In genomic region chr1:234554478-234555311, GRCh38 we compare ENCODE assay signal across 12 cellular contexts. TPM values are rescaled to one million over a fixed set of nuclear protein-coding genes. Genes with fewer than 3 reads are reported as not detected.
DNase-seq lines count a peak whose midpoint lies in the region; ATAC-seq and TF ChIP-seq lines count a peak whose summit lies in the region.
"Had no signal": no experiment of that assay in that cellular context is flagged by ENCODE, and none has a peak within 500 bp of the region (broad histone marks: within the 10 kb centered on the region; RNA-seq: fewer than 3 reads in every experiment).

No MANE protein-coding gene starts in this region.

- no peak for TF ChIP-seq EP300 in Ishikawa (IDR thresholded peaks at IDR 0.05; ENCODE audit: borderline replicate concordance)

- peak overlapping the region; percentile 36 for H3K9ac ChIP-seq in muscle layer of colon (ENCODE audit: low read length)
- H3K9ac ChIP-seq: BLaER1 treated with 17β-estradiol and CSF1 and Interleukin-3, amounts not matched to agents 10 nM and 100 nM had no signal

- H3K9me3 ChIP-seq in A673 (ENCODE audit: low read depth, low read length, poor library complexity, severe bottlenecking): no peaks in the 10 kb centered on the region
- H3K9me3 ChIP-seq in muscle layer of colon (ENCODE audit: low read length): no peaks in the 10 kb centered on the region
- H3K9me3 ChIP-seq: Peyer's patch had no signal

- H3K36me3 ChIP-seq in A673 (ENCODE audit: insufficient read depth, low read length, poor library complexity, severe bottlenecking) (no peaks in the 10 kb centered on the region), muscle layer of colon (ENCODE audit: insufficient read depth, low read length) (no peaks in the 10 kb centered on the region)
- H3K36me3 ChIP-seq: BLaER1 treated with 17β-estradiol and CSF1 and Interleukin-3, amounts not matched to agents 10 nM and 100 nM; Peyer's patch had no signal

- CTCF ChIA-PET in A673 (lab: Charles Lee): no interaction called here
- CTCF ChIA-PET in RWPE1 (lab: Yijun Ruan, JAX): interaction anchor here (0.6 to 1.4 kb wide), 3 partner anchors 10 to 169 kb away, joined by 3 to 4 read pairs (median 3); no protein-coding TSS in a partner anchor

- no TSS peak for BruUV-seq in A673 (replicated peaks; lab: Mats Ljungman, UMichigan)

- DNase-seq in A673 (ENCODE audit: low spot score) (peak; percentile 37), astrocyte of the hippocampus (ENCODE audit: low read depth, low spot score) (peak; percentile 78), RWPE1 (ENCODE audit: low spot score) (no peak)
- DNase-seq: NCI-H1694, Peyer's patch had no signal

- no peak for TF ChIP-seq RAD21 in Ishikawa (IDR thresholded peaks at IDR 0.05; ENCODE audit: low read depth)

- no peak for ATAC-seq in HG03045 (IDR thresholded peaks at IDR 0.05; ENCODE audit: unreplicated experiment)
- ATAC-seq in HG02678 (IDR thresholded peaks at IDR 0.05; ENCODE audit: unreplicated experiment): no peak
- no peak for ATAC-seq in GM18498 (IDR thresholded peaks at IDR 0.05; ENCODE audit: unreplicated experiment)

- H3K27ac ChIP-seq in A673 (ENCODE audit: low read depth, low read length, poor library complexity, severe bottlenecking) (no peak overlapping the region), muscle layer of colon (ENCODE audit: low read depth, low read length) (peak overlapping the region; percentile 83), RWPE1 (no peak overlapping the region)
- H3K27ac ChIP-seq: BLaER1 treated with 17β-estradiol and CSF1 and Interleukin-3, amounts not matched to agents 10 nM and 100 nM had no signal

- POLR2A ChIA-PET in A673 (lab: Charles Lee; ENCODE audit: low non-redundant PET) (no interaction called here), RWPE1 (lab: Yijun Ruan, JAX; ENCODE audit: low non-redundant PET) (no interaction called here)

- no peaks in the 10 kb centered on the region for H3K27me3 ChIP-seq in A673 (replicated peaks; ENCODE audit: insufficient read depth, low read depth, low read length, poor library complexity)
- no peaks in the 10 kb centered on the region for H3K27me3 ChIP-seq in muscle layer of colon (ENCODE audit: control insufficient read depth in 1 of 2, insufficient read depth in 2 of 2, low read length in 2 of 2)
- H3K27me3 ChIP-seq: BLaER1 treated with 17β-estradiol and CSF1 and Interleukin-3, amounts not matched to agents 10 nM and 100 nM; Peyer's patch had no signal

- H3K4me3 ChIP-seq in A673 (ENCODE audit: low read depth, low read length, poor library complexity, severe bottlenecking) (no peak overlapping the region), muscle layer of colon (ENCODE audit: low read depth in 1 of 2, low read length in 2 of 2) (no peak overlapping the region)
- H3K4me3 ChIP-seq: BLaER1 treated with 17β-estradiol and CSF1 and Interleukin-3, amounts not matched to agents 10 nM and 100 nM; Peyer's patch; skin epidermis had no signal

- intact Hi-C loops in A673 (cut with micrococcal nuclease; ENCODE audit: unreplicated experiment): no loop called here

- H3K4me1 ChIP-seq in A673 (ENCODE audit: insufficient read depth, low read length, poor library complexity, severe bottlenecking) (peaks cover 25% of the 10 kb centered on the region), muscle layer of colon (ENCODE audit: insufficient read depth, low read length) (peaks cover 27% of the 10 kb centered on the region)

- no peak for TF ChIP-seq CTCF in A673 (conservative IDR thresholded peaks at IDR 0.05; ENCODE audit: low read depth, low read length)
- no peak for TF ChIP-seq CTCF in RWPE1 (conservative IDR thresholded peaks at IDR 0.05; ENCODE audit: low read depth)

TF ChIP-seq in Ishikawa, 13 proteins besides CTCF, POLR2A, EP300 and RAD21:
- 0 out of 2 replicates have a peak, but pooled peaks have one; percentile 12 for TF ChIP-seq NFIC (IDR thresholded peaks at IDR 0.05)
- no peak for TF ChIP-seq REST (IDR thresholded peaks at IDR 0.05; ENCODE audit: low read depth)
- TF ChIP-seq EGR1 (IDR thresholded peaks at IDR 0.05): no peak

RNA-seq across cellular contexts. Expression of gene IRF2BP2, which starts 55.3 kb away (rescaled TPM):
- total RNA-seq in A673 (2021): 39.9 and 43.8 TPM in 2 replicates
